ENCODE assay signal across 8 cellular contexts in genomic region chr6:111871725-111872520, GRCh38. TPM values are rescaled to one million over a fixed set of nuclear protein-coding genes. Genes with fewer than 3 reads are reported as not detected.
DNase-seq lines count a peak whose midpoint lies in the region; ATAC-seq and TF ChIP-seq lines count a peak whose summit lies in the region.

No MANE protein-coding gene starts in this region.

- no peaks in the 10 kb centered on the region for H3K36me3 ChIP-seq in CD4-positive, alpha-beta memory T cell (ENCODE audit: insufficient read depth, low read length)
- H3K36me3 ChIP-seq in HEK293 (ENCODE audit: control insufficient read depth in 2 of 2, insufficient read depth in 1 of 2, low read length in 2 of 2): no peaks in the 10 kb centered on the region

- peaks cover 0 to 40% of the 10 kb centered on the region in 2 donors for H3K36me3 Mint-ChIP-seq in CD4-positive, alpha-beta memory T cell

- H3K27me3 Mint-ChIP-seq in CD4-positive, alpha-beta memory T cell: no peaks in the 10 kb centered on the region
- H3K27me3 Mint-ChIP-seq in stimulated activated naive CD8-positive, alpha-beta T cell treated with anti-CD3 and anti-CD28 coated beads, Interleukin-15, amount 100 ng/mL, for 72 hours: no peaks in the 10 kb centered on the region

- peak in 4 of 5 donors; percentile 43 to 62 (median 54) for DNase-seq in CD4-positive, alpha-beta memory T cell
- peak; percentile 67 for DNase-seq in SW480 (ENCODE audit: low spot score)
- DNase-seq in dermis blood vessel endothelial cell: peak; percentile 57
- DNase-seq in left lobe of liver (ENCODE audit: low spot score): no peak
- peak; percentile 47 to 48 for DNase-seq in stimulated activated naive CD8-positive, alpha-beta T cell treated with anti-CD3 and anti-CD28 coated beads, Interleukin-15, amount 100 ng/mL, for 72 hours

- no peaks in the 10 kb centered on the region for H3K27me3 ChIP-seq in CD4-positive, alpha-beta memory T cell (ENCODE audit: insufficient read depth, low read length)

- intact Hi-C loops in CD4-positive, alpha-beta memory T cell (cut with micrococcal nuclease): loop anchor here (1.0 to 10.0 kb wide), 5 partner anchors 9 to 387 kb away; partner anchors contain the start of genes FAM229B, REV3L and TUBE1

- CTCF ChIA-PET in CD4-positive, alpha-beta memory T cell (lab: Charles Lee; ENCODE audit: partially characterized antibody): interaction anchor here (0.7 to 1.2 kb wide), 6 partner anchors 27 to 171 kb away, joined by 3 to 5 read pairs (median 3); no protein-coding TSS in a partner anchor
- CTCF ChIA-PET in HEK293 (lab: Yijun Ruan, JAX): interaction anchor here (0.6 to 1.5 kb wide), 4 partner anchors 125 to 293 kb away, joined by 3 to 5 read pairs (median 4); no protein-coding TSS in a partner anchor

- H3K27ac Mint-ChIP-seq in CD4-positive, alpha-beta memory T cell: peak overlapping the region; percentile 91 to 98 (median 96)
- peak overlapping the region; percentile 95 to 99 for H3K27ac Mint-ChIP-seq in stimulated activated naive CD8-positive, alpha-beta T cell treated with anti-CD3 and anti-CD28 coated beads, Interleukin-15, amount 100 ng/mL, for 72 hours

- peak overlapping the region; percentile 90 to 98 (median 96) for H3K4me3 Mint-ChIP-seq in CD4-positive, alpha-beta memory T cell
- H3K4me3 Mint-ChIP-seq in stimulated activated naive CD8-positive, alpha-beta T cell treated with anti-CD3 and anti-CD28 coated beads, Interleukin-15, amount 100 ng/mL, for 72 hours: peak overlapping the region; percentile 85 to 99

- TF ChIP-seq CTCF in HEK293 (tag by site-specific recombination; IDR thresholded peaks at IDR 0.05): no peak

- H3K27ac ChIP-seq in CD4-positive, alpha-beta memory T cell (ENCODE audit: low read depth, low read length): peak overlapping the region; percentile 88
- peak overlapping the region; percentile 93 for H3K27ac ChIP-seq in HEK293 (ENCODE audit: extremely low read depth, low read depth, low read length)

- H3K4me1 ChIP-seq in CD4-positive, alpha-beta memory T cell (ENCODE audit: insufficient read depth, low read length): peaks cover 53% of the 10 kb centered on the region
- peaks cover 11% of the 10 kb centered on the region for H3K4me1 ChIP-seq in HEK293 (ENCODE audit: control insufficient read depth, insufficient read depth, low read length)

- ATAC-seq in left lobe of liver (peak; percentile 3), HG02759 (IDR thresholded peaks at IDR 0.05; ENCODE audit: unreplicated experiment) (no peak), HG02870 (IDR thresholded peaks at IDR 0.05; ENCODE audit: unreplicated experiment) (no peak)
- no peak for ATAC-seq in stimulated activated naive CD8-positive, alpha-beta T cell treated with anti-CD3 and anti-CD28 coated beads, Interleukin-15, amount 100 ng/mL, for 72 hours

- peaks cover 40 to 70% (median 50%) of the 10 kb centered on the region in 4 donors for H3K4me1 Mint-ChIP-seq in CD4-positive, alpha-beta memory T cell
- H3K4me1 Mint-ChIP-seq in stimulated activated naive CD8-positive, alpha-beta T cell treated with anti-CD3 and anti-CD28 coated beads, Interleukin-15, amount 100 ng/mL, for 72 hours: peaks cover 45% of the 10 kb centered on the region

- peak overlapping the region; percentile 88 to 91 for H3K4me3 ChIP-seq in CD4-positive, alpha-beta memory T cell (ENCODE audit: low read length in 2 of 2)
- peak overlapping the region; percentile 83 for H3K4me3 ChIP-seq in HEK293 (ENCODE audit: low read depth, low read length)

- POLR2A ChIA-PET in CD4-positive, alpha-beta memory T cell (lab: Charles Lee; ENCODE audit: partially characterized antibody): interaction anchor here (0.7 to 5.5 kb wide), 19 partner anchors 8 to 150 kb away, joined by 3 to 64 read pairs (median 4); no protein-coding TSS in a partner anchor
- POLR2A ChIA-PET in HEK293 (lab: Yijun Ruan, JAX): interaction anchor here (0.6 kb wide), 3 partner anchors 20 to 294 kb away, joined by 5 read pairs; no protein-coding TSS in a partner anchor

- no peaks in the 10 kb centered on the region for H3K9me3 ChIP-seq in CD4-positive, alpha-beta memory T cell (ENCODE audit: control insufficient read depth in 1 of 2, low read length in 2 of 2)
- no peaks in the 10 kb centered on the region for H3K9me3 ChIP-seq in HEK293 (ENCODE audit: control insufficient read depth, insufficient read depth, low read depth, low read length)

- H3K9me3 Mint-ChIP-seq in CD4-positive, alpha-beta memory T cell: no peaks in the 10 kb centered on the region
- H3K9me3 Mint-ChIP-seq in stimulated activated naive CD8-positive, alpha-beta T cell treated with anti-CD3 and anti-CD28 coated beads, Interleukin-15, amount 100 ng/mL, for 72 hours: no peaks in the 10 kb centered on the region

TF ChIP-seq in HEK293, 187 proteins besides CTCF, POLR2A, EP300 and RAD21 (continues in another document):
- TF ChIP-seq SCRT1 (tag by site-specific recombination; IDR thresholded peaks at IDR 0.05; ENCODE audit: borderline replicate concordance) (no peak), AEBP2 (tag by site-specific recombination; IDR thresholded peaks at IDR 0.05; ENCODE audit: borderline replicate concordance) (no peak), ZNF501 (tag by site-specific recombination; IDR thresholded peaks at IDR 0.05) (peak; percentile 57; the same call in 1 of the 2 replicates), ZBTB17 (tag by site-specific recombination; IDR thresholded peaks at IDR 0.05) (peak; percentile 87)
- TF ChIP-seq, protein P1, sequence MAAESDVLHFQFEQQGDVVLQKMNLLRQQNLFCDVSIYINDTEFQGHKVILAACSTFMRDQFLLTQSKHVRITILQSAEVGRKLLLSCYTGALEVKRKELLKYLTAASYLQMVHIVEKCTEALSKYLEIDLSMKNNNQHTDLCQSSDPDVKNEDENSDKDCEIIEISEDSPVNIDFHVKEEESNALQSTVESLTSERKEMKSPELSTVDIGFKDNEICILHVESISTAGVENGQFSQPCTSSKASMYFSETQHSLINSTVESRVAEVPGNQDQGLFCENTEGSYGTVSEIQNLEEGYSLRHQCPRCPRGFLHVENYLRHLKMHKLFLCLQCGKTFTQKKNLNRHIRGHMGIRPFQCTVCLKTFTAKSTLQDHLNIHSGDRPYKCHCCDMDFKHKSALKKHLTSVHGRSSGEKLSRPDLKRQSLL (tag by site-specific recombination; IDR thresholded peaks at IDR 0.05): peak; percentile 68; the same call in 1 of the 2 replicates
- TF ChIP-seq, protein P2, sequence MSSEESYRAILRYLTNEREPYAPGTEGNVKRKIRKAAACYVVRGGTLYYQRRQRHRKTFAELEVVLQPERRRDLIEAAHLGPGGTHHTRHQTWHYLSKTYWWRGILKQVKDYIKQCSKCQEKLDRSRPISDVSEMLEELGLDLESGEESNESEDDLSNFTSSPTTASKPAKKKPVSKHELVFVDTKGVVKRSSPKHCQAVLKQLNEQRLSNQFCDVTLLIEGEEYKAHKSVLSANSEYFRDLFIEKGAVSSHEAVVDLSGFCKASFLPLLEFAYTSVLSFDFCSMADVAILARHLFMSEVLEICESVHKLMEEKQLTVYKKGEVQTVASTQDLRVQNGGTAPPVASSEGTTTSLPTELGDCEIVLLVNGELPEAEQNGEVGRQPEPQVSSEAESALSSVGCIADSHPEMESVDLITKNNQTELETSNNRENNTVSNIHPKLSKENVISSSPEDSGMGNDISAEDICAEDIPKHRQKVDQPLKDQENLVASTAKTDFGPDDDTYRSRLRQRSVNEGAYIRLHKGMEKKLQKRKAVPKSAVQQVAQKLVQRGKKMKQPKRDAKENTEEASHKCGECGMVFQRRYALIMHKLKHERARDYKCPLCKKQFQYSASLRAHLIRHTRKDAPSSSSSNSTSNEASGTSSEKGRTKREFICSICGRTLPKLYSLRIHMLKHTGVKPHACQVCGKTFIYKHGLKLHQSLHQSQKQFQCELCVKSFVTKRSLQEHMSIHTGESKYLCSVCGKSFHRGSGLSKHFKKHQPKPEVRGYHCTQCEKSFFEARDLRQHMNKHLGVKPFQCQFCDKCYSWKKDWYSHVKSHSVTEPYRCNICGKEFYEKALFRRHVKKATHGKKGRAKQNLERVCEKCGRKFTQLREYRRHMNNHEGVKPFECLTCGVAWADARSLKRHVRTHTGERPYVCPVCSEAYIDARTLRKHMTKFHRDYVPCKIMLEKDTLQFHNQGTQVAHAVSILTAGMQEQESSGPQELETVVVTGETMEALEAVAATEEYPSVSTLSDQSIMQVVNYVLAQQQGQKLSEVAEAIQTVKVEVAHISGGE (tag by site-specific recombination; conservative IDR thresholded peaks at IDR 0.05; ENCODE audit: low read depth): peak; percentile 92
- TF ChIP-seq, protein P3, sequence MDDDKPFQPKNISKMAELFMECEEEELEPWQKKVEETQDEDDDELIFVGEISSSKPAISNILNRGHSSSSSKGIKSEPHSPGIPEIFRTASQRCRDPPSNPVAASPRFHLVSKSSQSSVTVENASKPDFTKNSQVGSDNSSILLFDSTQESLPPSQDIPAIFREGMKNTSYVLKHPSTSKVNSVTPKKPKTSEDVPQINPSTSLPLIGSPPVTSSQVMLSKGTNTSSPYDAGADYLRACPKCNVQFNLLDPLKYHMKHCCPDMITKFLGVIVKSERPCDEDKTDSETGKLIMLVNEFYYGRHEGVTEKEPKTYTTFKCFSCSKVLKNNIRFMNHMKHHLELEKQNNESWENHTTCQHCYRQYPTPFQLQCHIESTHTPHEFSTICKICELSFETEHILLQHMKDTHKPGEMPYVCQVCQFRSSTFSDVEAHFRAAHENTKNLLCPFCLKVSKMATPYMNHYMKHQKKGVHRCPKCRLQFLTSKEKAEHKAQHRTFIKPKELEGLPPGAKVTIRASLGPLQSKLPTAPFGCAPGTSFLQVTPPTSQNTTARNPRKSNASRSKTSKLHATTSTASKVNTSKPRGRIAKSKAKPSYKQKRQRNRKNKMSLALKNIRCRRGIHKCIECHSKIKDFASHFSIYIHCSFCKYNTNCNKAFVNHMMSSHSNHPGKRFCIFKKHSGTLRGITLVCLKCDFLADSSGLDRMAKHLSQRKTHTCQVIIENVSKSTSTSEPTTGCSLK (tag by site-specific recombination; IDR thresholded peaks at IDR 0.05): no peak

RNA-seq across cellular contexts. Expression of gene FYN, which starts 1.3 kb away (rescaled TPM):
- total RNA-seq in CD4-positive, alpha-beta memory T cell: 100 to 1,000 TPM; 664 to 713 TPM
- 100 to 1,000 TPM; 338 to 463 TPM for polyA plus RNA-seq in CD4-positive, alpha-beta memory T cell
- total RNA-seq in dermis blood vessel endothelial cell: 146 and 150 TPM in 2 replicates
- 30.0 TPM for total RNA-seq in left lobe of liver
